In genomic region chr17:6474376-6474775, GRCh38 we compare ENCODE assay signal across 21 cellular contexts. TPM values are rescaled to one million over a fixed set of nuclear protein-coding genes. Genes with fewer than 3 reads are reported as not detected.
DNase-seq lines count a peak whose midpoint lies in the region; ATAC-seq and TF ChIP-seq lines count a peak whose summit lies in the region.
"Had no signal": no experiment of that assay in that cellular context is flagged by ENCODE, and none has a peak within 500 bp of the region (broad histone marks: within the 10 kb centered on the region; RNA-seq: fewer than 3 reads in every experiment).

No MANE protein-coding gene starts in this region.

- peaks cover 9% of the 10 kb centered on the region for H3F3A ChIP-seq in smooth muscle cell (ENCODE audit: low read depth)

- H3K79me2 ChIP-seq in smooth muscle cell (ENCODE audit: low read depth), result no peaks in the 10 kb centered on the region

- H3K9ac ChIP-seq in muscle layer of colon (ENCODE audit: low read length) (no peak overlapping the region), smooth muscle cell (ENCODE audit: low read depth) (no peak overlapping the region)
- H3K9ac ChIP-seq: BLaER1 had no signal

- intact Hi-C loops in right cardiac atrium (cut with DNase I), result loop anchor here in 1 of 4 donors (10.0 kb wide), 1 partner anchor 80 kb away; the partner anchor contains the start of gene PITPNM3
- intact Hi-C loops in cardiac septum (cut with DNase I), result loop anchor here (5.0 to 10.0 kb wide), 2 partner anchors 80 to 103 kb away; partner anchors contain the start of gene PITPNM3
- intact Hi-C loops in uterus (cut with DNase I; ENCODE audit: low total_unique reads), result no loop called here

- peaks cover 13% of the 10 kb centered on the region for H3K36me3 ChIP-seq in muscle layer of colon (ENCODE audit: insufficient read depth, low read length)
- no peaks in the 10 kb centered on the region for H3K36me3 ChIP-seq in smooth muscle cell (ENCODE audit: low read depth)
- no peaks in the 10 kb centered on the region for H3K36me3 ChIP-seq in uterus
- H3K36me3 ChIP-seq: BLaER1 had no signal

- H3K27me3 ChIP-seq in right cardiac atrium (ENCODE audit: control insufficient read depth, insufficient read depth) (no peaks in the 10 kb centered on the region), muscle layer of colon (ENCODE audit: control insufficient read depth in 1 of 2, insufficient read depth in 2 of 2, low read length in 2 of 2) (no peaks in the 10 kb centered on the region), smooth muscle cell (ENCODE audit: low read depth) (no peaks in the 10 kb centered on the region), uterus (no peaks in the 10 kb centered on the region)
- H3K27me3 ChIP-seq: BLaER1 had no signal

- H3K4me1 ChIP-seq in right cardiac atrium (ENCODE audit: control insufficient read depth, insufficient read depth, low read length) (no peaks in the 10 kb centered on the region), muscle layer of colon (ENCODE audit: insufficient read depth, low read length) (peaks cover 15% of the 10 kb centered on the region), smooth muscle cell (ENCODE audit: low read depth) (peaks cover 28% of the 10 kb centered on the region), uterus (no peaks in the 10 kb centered on the region)

- no peaks in the 10 kb centered on the region for H3K9me3 ChIP-seq in right cardiac atrium (ENCODE audit: control insufficient read depth, low read length)
- H3K9me3 ChIP-seq in muscle layer of colon (ENCODE audit: low read length), result no peaks in the 10 kb centered on the region
- no peaks in the 10 kb centered on the region for H3K9me3 ChIP-seq in smooth muscle cell (replicated peaks; ENCODE audit: low read depth)
- H3K9me3 ChIP-seq in uterus, result no peaks in the 10 kb centered on the region
- H3K9me3 ChIP-seq: BLaER1 had no signal

- ATAC-seq in right cardiac atrium (no peak), HG02973 (IDR thresholded peaks at IDR 0.05; ENCODE audit: unreplicated experiment) (no peak)

- no peaks in the 10 kb centered on the region for H4K20me1 ChIP-seq in smooth muscle cell (ENCODE audit: low read depth)
- H4K20me1 ChIP-seq: BLaER1 had no signal

- DNase-seq in right cardiac atrium (peak in 2 of 3 donors; percentile 44 to 53), cardiac septum (ENCODE audit: low spot score) (no peak), smooth muscle cell (lab: John Stamatoyannopoulos, UW; ENCODE audit: unreplicated experiment) (no peak), NCI-H146 treated with DMSO at 0.1 percent for 48 hours (lab: John Stamatoyannopoulos, UW; ENCODE audit: unreplicated experiment) (no peak), uterus (no peak)
- DNase-seq: 8988T; CD4-positive, alpha-beta memory T cell; DMS153; DMS79; GF-D8; GOT3; H9 had no signal

- no peak for TF ChIP-seq POLR2A in uterus (IDR thresholded peaks at IDR 0.05)

- TF ChIP-seq CTCF in smooth muscle cell (IDR thresholded peaks at IDR 0.05; ENCODE audit: borderline replicate concordance, insufficient read depth, poor library complexity, severe bottlenecking) (no peak), uterus (IDR thresholded peaks at IDR 0.05) (no peak)

- no peak overlapping the region for H3K4me3 ChIP-seq in right cardiac atrium (ENCODE audit: low read length)
- H3K4me3 ChIP-seq in muscle layer of colon (ENCODE audit: low read depth in 1 of 2, low read length in 2 of 2), result no peak overlapping the region
- no peak overlapping the region for H3K4me3 ChIP-seq in smooth muscle cell
- no peak overlapping the region for H3K4me3 ChIP-seq in uterus
- H3K4me3 ChIP-seq: BLaER1 had no signal

- no peak overlapping the region for H2AFZ ChIP-seq in smooth muscle cell (ENCODE audit: low read depth)

- 90% methylated on average over 22 of the region's 22 CpGs for WGBS in right cardiac atrium
- WGBS in smooth muscle cell (ENCODE audit: low lambda C conversion rate), result 95% methylated on average over 22 of the region's 22 CpGs

- no peak overlapping the region for H3K4me2 ChIP-seq in smooth muscle cell
- H3K4me2 ChIP-seq: BLaER1 had no signal

- H3K27ac ChIP-seq in right cardiac atrium (ENCODE audit: low read length) (no peak overlapping the region), muscle layer of colon (ENCODE audit: low read depth, low read length) (peak overlapping the region; percentile 49), smooth muscle cell (ENCODE audit: low read depth) (peak overlapping the region; percentile 3), uterus (no peak overlapping the region)
- H3K27ac ChIP-seq: BLaER1 had no signal

RNA-seq across cellular contexts. Expression of gene PIMREG, which starts 30.1 kb away (rescaled TPM):
- under 1 TPM in 3 of 4 donors, not detected in 1; 0.38 to 0.54 (median 0.49) TPM for total RNA-seq in right cardiac atrium
- polyA plus RNA-seq in right cardiac atrium, result 0.18 TPM
- total RNA-seq in cardiac septum, result not detected
- total RNA-seq in smooth muscle cell, result 2.2 and 3.5 TPM in 2 replicates
- polyA plus RNA-seq in smooth muscle cell, result 10.3 and 11.7 TPM in 2 replicates
- total RNA-seq in uterus, result 10 to 100 TPM in 1 of 4 donors, not detected in 3; 16.0 TPM
- total RNA-seq: CD4-positive, alpha-beta memory T cell had no signal
- polyA plus RNA-seq: CD14-positive monocyte; CD4-positive, alpha-beta memory T cell; IgD-negative memory B cell had no signal

RNA-seq across cellular contexts. Expression of gene AIPL1, which starts 39.5 kb away (rescaled TPM):
- not detected for total RNA-seq in right cardiac atrium
- polyA plus RNA-seq in right cardiac atrium, result not detected
- not detected for total RNA-seq in cardiac septum
- not detected in 2 replicates for total RNA-seq in smooth muscle cell
- polyA plus RNA-seq in smooth muscle cell, result not detected in 2 replicates
- not detected for total RNA-seq in uterus
- total RNA-seq: A673; CD4-positive, alpha-beta memory T cell; Daoy; HT-29 had no signal
- polyA plus RNA-seq: AG04450; CD14-positive monocyte; CD4-positive, alpha-beta memory T cell; IgD-negative memory B cell had no signal

Comparison
In these comparisons a context has a peak if more than half of its experiments do, and no peak if none do; other contexts are left out.
1. DNase-seq: peak in right cardiac atrium (2 of 3); none in cardiac septum (single experiment), smooth muscle cell (single experiment), NCI-H146 treated with DMSO at 0.1 percent for 48 hours (single experiment) and uterus (0 of 2).
2. H3K27ac ChIP-seq: peak in muscle layer of colon (single experiment) and smooth muscle cell (single experiment); none in right cardiac atrium (single experiment) and uterus (0 of 2).